ENCODE assay signal across 6 cellular contexts in the genomic region with DNA sequence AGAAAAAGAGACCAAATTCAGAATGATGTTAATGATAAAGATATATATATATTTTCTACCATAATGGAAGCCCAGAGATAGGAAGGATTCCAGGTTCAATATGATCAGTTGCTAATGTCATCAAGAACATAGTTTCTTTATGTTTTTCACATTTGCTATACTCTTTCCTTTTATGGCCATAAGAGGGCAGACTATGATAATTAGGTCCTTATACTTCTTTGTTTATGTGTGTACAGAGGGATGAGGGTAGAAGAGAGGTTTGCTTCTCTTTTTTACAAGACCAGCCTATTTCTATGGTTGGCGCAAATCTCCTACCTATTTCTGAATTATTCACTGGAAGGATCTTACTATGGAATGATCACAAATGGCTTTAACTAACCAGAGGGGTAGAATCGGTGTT. TPM values are rescaled to one million over a fixed set of nuclear protein-coding genes. Genes with fewer than 3 reads are reported as not detected.
"Had no signal": no experiment of that assay in that cellular context is flagged by ENCODE, and none has a peak within 500 bp of the region (broad histone marks: within the 10 kb centered on the region; RNA-seq: fewer than 3 reads in every experiment).

No MANE protein-coding gene starts in this region.

RNA-seq across cellular contexts. Expression of a gene that starts 52.1 kb away (rescaled TPM):
- total RNA-seq: GM23338, H1, H4, H7, H9, HFFc6 had no signal
- polyA plus RNA-seq: H1 had no signal
